Comparison of ENCODE assay signal across 8 cellular contexts in genomic region chr10:35194906-35195305, GRCh38.
DNase-seq lines count a peak whose midpoint lies in the region; ATAC-seq and TF ChIP-seq lines count a peak whose summit lies in the region.

No MANE protein-coding gene starts in this region.

- peaks cover 30% of the 10 kb centered on the region for H3K36me3 Mint-ChIP-seq in nephron progenitor cell (ENCODE audit: low read depth)

- H3K27me3 Mint-ChIP-seq in nephron progenitor cell (ENCODE audit: low read depth, poor library complexity): no peaks in the 10 kb centered on the region

- peak overlapping the region; percentile 83 to 94 for H3K27ac ChIP-seq in coronary artery

- H3K9me3 Mint-ChIP-seq in nephron progenitor cell: no peaks in the 10 kb centered on the region

- H3K27ac Mint-ChIP-seq in nephron progenitor cell: peak overlapping the region; percentile 98

- peak; percentile 36; the same call in 2 of the 3 replicates for ATAC-seq in SK-N-SH treated with all-trans-retinoic acid at 6 μM for 48 hours
- ATAC-seq in omental fat pad (ENCODE audit: low FRiP score): no peak
- ATAC-seq in HG03565 (IDR thresholded peaks at IDR 0.05; ENCODE audit: unreplicated experiment): no peak
- no peak for ATAC-seq in GM21390 (IDR thresholded peaks at IDR 0.05; ENCODE audit: unreplicated experiment)

- peak; percentile 3 for DNase-seq in NCI-H1436 (lab: John Stamatoyannopoulos, UW)
- DNase-seq in NCI-H1436 treated with DMSO at 0.1 percent for 48 hours (lab: John Stamatoyannopoulos, UW): no peak
- no peak for DNase-seq in coronary artery (ENCODE audit: low spot score)
- no peak for DNase-seq in nephron progenitor cell
- DNase-seq in omental fat pad (ENCODE audit: low spot score): no peak

- no peak for TF ChIP-seq CTCF in coronary artery (IDR thresholded peaks at IDR 0.05)
- TF ChIP-seq CTCF in nephron progenitor cell (IDR thresholded peaks at IDR 0.05): no peak
- no peak for TF ChIP-seq CTCF in omental fat pad (IDR thresholded peaks at IDR 0.05)

- peak overlapping the region; percentile 67 for H3K4me3 ChIP-seq in coronary artery

- peak overlapping the region; percentile 84 for H3K4me3 Mint-ChIP-seq in nephron progenitor cell

- peaks cover 35% of the 10 kb centered on the region for H3K4me1 Mint-ChIP-seq in nephron progenitor cell

TF ChIP-seq in SK-N-SH treated with all-trans-retinoic acid at 6 μM for 48 hours, 23 proteins besides CTCF, POLR2A, EP300 and RAD21:
- TF ChIP-seq CSDC2 (CRISPR knock-in tag; IDR thresholded peaks at IDR 0.05) (no peak), POU6F1 (CRISPR knock-in tag; IDR thresholded peaks at IDR 0.05; ENCODE audit: borderline replicate concordance, low read depth) (no peak), SNAI2 (CRISPR knock-in tag; IDR thresholded peaks at IDR 0.05) (peak; percentile 50; the same call in 1 of the 2 replicates), ISL1 (CRISPR knock-in tag; IDR thresholded peaks at IDR 0.05) (no peak), TOX (CRISPR knock-in tag; IDR thresholded peaks at IDR 0.05; ENCODE audit: borderline replicate concordance) (peak; percentile 76; the same call in 1 of the 2 replicates), ZNF565 (CRISPR knock-in tag; conservative IDR thresholded peaks at IDR 0.05; ENCODE audit: low read depth) (no peak), CSRNP3 (CRISPR knock-in tag; IDR thresholded peaks at IDR 0.05) (no peak), BACH2 (CRISPR knock-in tag; IDR thresholded peaks at IDR 0.05; ENCODE audit: borderline replicate concordance) (no peak), ZFP3 (CRISPR knock-in tag; IDR thresholded peaks at IDR 0.05) (no peak), ZNF70 (CRISPR knock-in tag; IDR thresholded peaks at IDR 0.05) (no peak), ZC3H10 (CRISPR knock-in tag; IDR thresholded peaks at IDR 0.05) (peak; percentile 90), ARNTL (CRISPR knock-in tag; IDR thresholded peaks at IDR 0.05; ENCODE audit: borderline replicate concordance, low read depth) (no peak), ZFP30 (CRISPR knock-in tag; IDR thresholded peaks at IDR 0.05) (no peak), PPARA (CRISPR knock-in tag; IDR thresholded peaks at IDR 0.05; ENCODE audit: borderline replicate concordance) (no peak), GLIS3 (CRISPR knock-in tag; IDR thresholded peaks at IDR 0.05) (no peak)
